ENCODE assay signal across 23 cellular contexts in the genomic region with DNA sequence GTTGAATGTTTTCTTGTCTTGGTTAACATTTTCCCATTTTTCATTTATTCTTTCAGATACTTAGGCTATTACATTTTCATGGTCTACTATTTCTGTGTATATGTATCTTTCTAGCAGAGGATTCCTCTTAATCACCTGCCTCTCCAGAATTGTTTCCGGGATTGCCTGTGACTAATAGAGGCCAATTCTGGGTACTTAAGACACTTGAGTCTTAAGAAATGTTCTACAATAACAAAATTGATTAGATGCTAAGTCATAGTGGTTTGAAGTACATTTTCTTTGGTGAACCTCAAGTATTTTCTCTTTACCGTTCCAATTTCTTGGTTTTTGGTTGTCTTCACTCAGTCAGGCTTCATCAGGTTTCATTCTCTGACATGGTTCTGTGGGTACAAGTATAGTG. TPM values are rescaled to one million over a fixed set of nuclear protein-coding genes. Genes with fewer than 3 reads are reported as not detected.
A peak's percentile ranks its signal among the peaks of the same experiment; 100 is the strongest.
DNase-seq lines count a peak whose midpoint lies in the region; TF ChIP-seq lines count a peak whose summit lies in the region.
"Had no signal": no experiment of that assay in that cellular context is flagged by ENCODE, and none has a peak within 500 bp of the region (broad histone marks: within the 10 kb centered on the region; RNA-seq: fewer than 3 reads in every experiment).

No MANE protein-coding gene starts in this region.

- no peak overlapping the region for H3K4me2 ChIP-seq in smooth muscle cell
- H3K4me2 ChIP-seq: BLaER1 treated with 17β-estradiol and CSF1 and Interleukin-3, amounts not matched to agents 10 nM and 100 nM had no signal

- H3K27ac ChIP-seq in smooth muscle cell (ENCODE audit: low read depth): peak overlapping the region; percentile 40
- H3K27ac ChIP-seq in ovary: no peak overlapping the region
- H3K27ac ChIP-seq: 22Rv1; BLaER1 treated with 17β-estradiol and CSF1 and Interleukin-3, amounts not matched to agents 10 nM and 100 nM; pancreas; SK-N-MC had no signal

- H3K27me3 ChIP-seq in adipocyte (replicated peaks; ENCODE audit: control insufficient read depth, insufficient read depth, low read length): no peaks in the 10 kb centered on the region
- H3K27me3 ChIP-seq in smooth muscle cell (ENCODE audit: low read depth): no peaks in the 10 kb centered on the region
- no peaks in the 10 kb centered on the region for H3K27me3 ChIP-seq in ovary
- H3K27me3 ChIP-seq: BLaER1 treated with 17β-estradiol and CSF1 and Interleukin-3, amounts not matched to agents 10 nM and 100 nM; heart right ventricle; pancreas had no signal

- TF ChIP-seq CTCF in fibroblast of mammary gland (conservative IDR thresholded peaks at IDR 0.05; ENCODE audit: control insufficient read depth, insufficient read depth, low read depth, low read length) (no peak), smooth muscle cell (IDR thresholded peaks at IDR 0.05; ENCODE audit: borderline replicate concordance, insufficient read depth, poor library complexity, severe bottlenecking) (no peak), ovary (IDR thresholded peaks at IDR 0.05) (no peak)

- no peaks in the 10 kb centered on the region for H3F3A ChIP-seq in smooth muscle cell (ENCODE audit: low read depth)

- H3K79me2 ChIP-seq in smooth muscle cell (ENCODE audit: low read depth): no peaks in the 10 kb centered on the region

- H4K20me1 ChIP-seq in smooth muscle cell (ENCODE audit: low read depth): no peaks in the 10 kb centered on the region
- H4K20me1 ChIP-seq: BLaER1 treated with 17β-estradiol and CSF1 and Interleukin-3, amounts not matched to agents 10 nM and 100 nM had no signal

- WGBS in smooth muscle cell (ENCODE audit: low lambda C conversion rate): 66% methylated on average over 2 of the region's 2 CpGs
- 67 to 72% (median 71%) methylated on average over 2 of the region's 2 CpGs for WGBS in ovary, 3 donors

- TF ChIP-seq POLR2A in ovary (IDR thresholded peaks at IDR 0.05): no peak

- H3K9ac ChIP-seq in adipocyte (ENCODE audit: low read length): no peak overlapping the region
- H3K9ac ChIP-seq in smooth muscle cell (ENCODE audit: low read depth): no peak overlapping the region
- H3K9ac ChIP-seq: BLaER1 treated with 17β-estradiol and CSF1 and Interleukin-3, amounts not matched to agents 10 nM and 100 nM had no signal

- no peaks in the 10 kb centered on the region for H3K9me3 ChIP-seq in adipocyte (ENCODE audit: control insufficient read depth, low read length)
- no peaks in the 10 kb centered on the region for H3K9me3 ChIP-seq in smooth muscle cell (replicated peaks; ENCODE audit: low read depth)
- H3K9me3 ChIP-seq in ovary: no peaks in the 10 kb centered on the region
- H3K9me3 ChIP-seq: BLaER1 treated with 17β-estradiol and CSF1 and Interleukin-3, amounts not matched to agents 10 nM and 100 nM; heart right ventricle; pancreas had no signal

- H3K4me3 ChIP-seq in adipocyte (ENCODE audit: low read length) (no peak overlapping the region), fibroblast of mammary gland (ENCODE audit: control insufficient read depth, low read depth, low read length) (no peak overlapping the region), smooth muscle cell (no peak overlapping the region), ovary (no peak overlapping the region)
- H3K4me3 ChIP-seq: BLaER1 treated with 17β-estradiol and CSF1 and Interleukin-3, amounts not matched to agents 10 nM and 100 nM; heart right ventricle; pancreas; SK-N-MC had no signal

- intact Hi-C loops in ovary (cut with DNase I): no loop called here

- TF ChIP-seq EP300 in ovary (IDR thresholded peaks at IDR 0.05): no peak

- H3K36me3 ChIP-seq in adipocyte (ENCODE audit: control insufficient read depth, insufficient read depth, low read length, severe bottlenecking): no peaks in the 10 kb centered on the region
- H3K36me3 ChIP-seq in smooth muscle cell (ENCODE audit: low read depth): no peaks in the 10 kb centered on the region
- no peaks in the 10 kb centered on the region for H3K36me3 ChIP-seq in ovary
- H3K36me3 ChIP-seq: BLaER1 treated with 17β-estradiol and CSF1 and Interleukin-3, amounts not matched to agents 10 nM and 100 nM; pancreas had no signal

- peak; percentile 11 for DNase-seq in DMS53 (lab: John Stamatoyannopoulos, UW)
- no peak for DNase-seq in DMS53 treated with DMSO at 0.1 percent for 48 hours (lab: John Stamatoyannopoulos, UW; ENCODE audit: unreplicated experiment)
- peak; percentile 74 for DNase-seq in adipocyte (ENCODE audit: low read depth)
- peak; percentile 75 for DNase-seq in fibroblast of mammary gland (ENCODE audit: low read depth)
- DNase-seq in smooth muscle cell (lab: John Stamatoyannopoulos, UW; ENCODE audit: unreplicated experiment): no peak
- no peak for DNase-seq in ovary
- DNase-seq in GDM1 (lab: John Stamatoyannopoulos, UW): no peak
- no peak for DNase-seq in NCI-H1092 treated with DMSO at 0.1 percent for 48 hours (lab: John Stamatoyannopoulos, UW)
- DNase-seq: activated CD4-positive, CD25-positive, alpha-beta regulatory T cell; activated CD8-positive, alpha-beta T cell treated with anti-CD3 and anti-CD28 coated beads, Interleukin-2, amount 10 ng/mL, durations not matched to agents 7 days and 5 days; activated T-cell treated with anti-CD3 and anti-CD28 coated beads, Interleukin-2, amount 50 U/mL, for 48 hours; Calu3; erythroblast; heart right ventricle; naive B cell; NCI-H2227 treated with DMSO at 0.1 percent for 48 hours; NCI-H82; pancreas; small intestine; stimulated activated CD4-positive, alpha-beta T cell treated with anti-CD3 and anti-CD28 coated beads, Interleukin-4, amount 100 ng/mL, for 4 hours had no signal

- peaks cover 46% of the 10 kb centered on the region for H3K4me1 ChIP-seq in adipocyte (ENCODE audit: control insufficient read depth, insufficient read depth, low read length)
- H3K4me1 ChIP-seq in smooth muscle cell (ENCODE audit: low read depth): no peaks in the 10 kb centered on the region
- no peaks in the 10 kb centered on the region for H3K4me1 ChIP-seq in ovary (ENCODE audit: insufficient read depth)
- H3K4me1 ChIP-seq: pancreas had no signal

- no peak overlapping the region for H2AFZ ChIP-seq in smooth muscle cell (ENCODE audit: low read depth)

RNA-seq across cellular contexts. Expression of a gene that starts 26.4 kb away (rescaled TPM):
- total RNA-seq in smooth muscle cell (19.6 and 25.5 TPM in 2 replicates), ovary (10 to 100 TPM; 28.7 to 42.0 (median 33.7) TPM)
- polyA plus RNA-seq in smooth muscle cell (12.8 and 13.4 TPM in 2 replicates), ovary (1 to 10 TPM; 8.1 to 9.5 TPM)

RNA-seq across cellular contexts. Expression of a gene that starts 46.6 kb away (rescaled TPM):
- total RNA-seq in smooth muscle cell (15.3 and 23.9 TPM in 2 replicates), ovary (10 to 100 TPM in 6 of 7 donors, 1 to 10 TPM in 1; 6.2 to 16.2 (median 11.3) TPM)
- polyA plus RNA-seq in smooth muscle cell (23.3 and 28.3 TPM in 2 replicates), ovary (10 to 100 TPM in 1 of 2 donors, 1 to 10 TPM in 1; 9.6 to 24.2 TPM)

Comparison
In these comparisons a context has a peak if more than half of its experiments do, and no peak if none do; other contexts are left out.
1. DNase-seq: peak in DMS53 (single experiment), adipocyte (single experiment) and fibroblast of mammary gland (single experiment); none in DMS53 treated with DMSO at 0.1 percent for 48 hours (single experiment), smooth muscle cell (single experiment), ovary (0 of 5), GDM1 (single experiment) and NCI-H1092 treated with DMSO at 0.1 percent for 48 hours (single experiment).